9 cellular contexts compared by ENCODE assay signal in genomic region chrX:40082447-40083119, GRCh38. TPM values are rescaled to one million over a fixed set of nuclear protein-coding genes. Genes with fewer than 3 reads are reported as not detected.
DNase-seq lines count a peak whose midpoint lies in the region; ATAC-seq, FAIRE-seq and TF ChIP-seq lines count a peak whose summit lies in the region.
"Had no signal": no experiment of that assay in that cellular context is flagged by ENCODE, and none has a peak within 500 bp of the region (broad histone marks: within the 10 kb centered on the region; RNA-seq: fewer than 3 reads in every experiment).

No MANE protein-coding gene starts in this region.

- H3K79me2 ChIP-seq in PC-3 (ENCODE audit: low read length) (peaks cover 83% of the 10 kb centered on the region), OCI-LY7 (ENCODE audit: insufficient read depth, low read depth, low read length) (peaks cover 70% of the 10 kb centered on the region)

- H3K4me2 ChIP-seq in PC-3 (ENCODE audit: low read length) (peak overlapping the region; percentile 100), OCI-LY7 (ENCODE audit: low read length) (no peak overlapping the region)

- TF ChIP-seq CTCF in PC-3 (conservative IDR thresholded peaks at IDR 0.05; ENCODE audit: low read depth, low read length) (no peak), psoas muscle (IDR thresholded peaks at IDR 0.05) (no peak), OCI-LY7 (conservative IDR thresholded peaks at IDR 0.05; ENCODE audit: low read length) (no peak)

- H3K36me3 ChIP-seq in PC-3 (ENCODE audit: low read depth, low read length) (no peaks in the 10 kb centered on the region), psoas muscle (ENCODE audit: insufficient read depth in 1 of 2, low read depth in 1 of 2) (no peaks in the 10 kb centered on the region), OCI-LY7 (ENCODE audit: insufficient read depth, low read length) (peaks cover 31% of the 10 kb centered on the region)

- WGBS in psoas muscle, 3 donors = 23 to 61% (median 48%) methylated on average over 13 to 15 of the region's 15 CpGs

- H3K9me3 ChIP-seq in PC-3 (ENCODE audit: low read length) = no peaks in the 10 kb centered on the region
- H3K9me3 ChIP-seq in psoas muscle = no peaks in the 10 kb centered on the region
- no peaks in the 10 kb centered on the region for H3K9me3 ChIP-seq in OCI-LY7 (ENCODE audit: low read length)

- no peak for FAIRE-seq in GM19239 (lab: Jason Lieb, UNC)

- peak overlapping the region; percentile 74; the same call in 1 of the 2 replicates for H3K4me3 ChIP-seq in PC-3 (ENCODE audit: low read length)
- peak overlapping the region; percentile 62 for H3K4me3 ChIP-seq in psoas muscle
- H3K4me3 ChIP-seq in OCI-LY7 (ENCODE audit: low read depth, low read length, poor library complexity, severe bottlenecking) = no peak overlapping the region

- BruUV-seq in PC-3 (replicated peaks; lab: Mats Ljungman, UMichigan) = no TSS peak
- BruUV-seq in OCI-LY7 (replicated peaks; lab: Mats Ljungman, UMichigan) = no TSS peak

- H3K9ac ChIP-seq in PC-3 (ENCODE audit: low read length) = no peak overlapping the region

- H4K20me1 ChIP-seq in PC-3 (ENCODE audit: low read length) (peaks cover 10% of the 10 kb centered on the region; the same call in 1 of the 2 replicates), OCI-LY7 (ENCODE audit: insufficient read depth, low read length) (peaks cover 5% of the 10 kb centered on the region; the same call in 1 of the 2 replicates)

- intact Hi-C loops in PC-3 (cut with micrococcal nuclease) (no loop called here), left ventricle myocardium superior (cut with micrococcal nuclease) (no loop called here), psoas muscle (cut with DNase I) (loop anchor here in 1 of 2 donors (5.0 kb wide), 1 partner anchor 175 kb away; no protein-coding TSS in a partner anchor), OCI-LY7 (cut with micrococcal nuclease; ENCODE audit: unreplicated experiment) (no loop called here)

- H3F3A ChIP-seq in PC-3 (ENCODE audit: low read length, unreplicated experiment) = no peaks in the 10 kb centered on the region

- H3K9me2 ChIP-seq in PC-3 (replicated peaks; ENCODE audit: low read length) = no peaks in the 10 kb centered on the region
- no peaks in the 10 kb centered on the region for H3K9me2 ChIP-seq in OCI-LY7 (ENCODE audit: insufficient read depth, low read length)

- no peaks in the 10 kb centered on the region for H3K27me3 ChIP-seq in PC-3 (ENCODE audit: low read length)
- peaks cover 0 to 46% (median 0%) of the 10 kb centered on the region in 3 donors for H3K27me3 ChIP-seq in psoas muscle (ENCODE audit: insufficient read depth in 3 of 3, low read length in 2 of 3)

- DNase-seq in DMS53 treated with DMSO at 0.1 percent for 48 hours (lab: John Stamatoyannopoulos, UW; ENCODE audit: unreplicated experiment) (peak; percentile 33), PC-3 (no peak), left ventricle myocardium superior (peak; percentile 50), psoas muscle (no peak), NAMALWA (ENCODE audit: low spot score) (no peak), OCI-LY7 (ENCODE audit: low spot score) (no peak), SKM-1 treated with dmso at 0.1 percent for 144 hours (lab: John Stamatoyannopoulos, UW; ENCODE audit: unreplicated experiment) (no peak), GM19239 (ENCODE audit: insufficient read length, low spot score) (no peak)
- DNase-seq: NCI-H526 treated with DMSO at 0.1 percent for 48 hours had no signal

- CTCF ChIA-PET in PC-3 (lab: Charles Lee) = no interaction called here
- CTCF ChIA-PET in OCI-LY7 (lab: Charles Lee; ENCODE audit: unreplicated experiment) = interaction anchor here (0.7 kb wide), 1 partner anchor 62 kb away, joined by 5 read pairs; no protein-coding TSS in a partner anchor

- H3K4me1 ChIP-seq in PC-3 (ENCODE audit: insufficient read depth, low read length) (peaks cover 25% of the 10 kb centered on the region), psoas muscle (peaks cover 21% of the 10 kb centered on the region), OCI-LY7 (ENCODE audit: insufficient read depth, low read length, poor library complexity, severe bottlenecking) (peaks cover 36% of the 10 kb centered on the region)

- no peak overlapping the region for H3K27ac ChIP-seq in PC-3 (ENCODE audit: low read length)
- H3K27ac ChIP-seq in psoas muscle = no peak overlapping the region
- H3K27ac ChIP-seq in OCI-LY7 (ENCODE audit: low read depth, low read length, poor library complexity, severe bottlenecking) = no peak overlapping the region

- no peak for ATAC-seq in PC-3
- peak; percentile 48 for ATAC-seq in left ventricle myocardium superior
- ATAC-seq in psoas muscle = peak; percentile 23 to 41 (median 32)

- H2AFZ ChIP-seq in PC-3 (ENCODE audit: low read length) (no peak overlapping the region), OCI-LY7 (ENCODE audit: low read length) (no peak overlapping the region)

- POLR2A ChIA-PET in PC-3 (lab: Charles Lee; ENCODE audit: unreplicated experiment) (no interaction called here), OCI-LY7 (lab: Charles Lee) (interaction anchor here (1.1 kb wide), 1 partner anchor 16 kb away, joined by 4 read pairs; the partner anchor contains the start of gene BCOR)

RNA-seq across cellular contexts. Expression of gene BCOR, which starts 15.2 kb away (rescaled TPM):
- 21.8 and 41.9 TPM in 2 replicates for total RNA-seq in PC-3 (2014; rRNA removed)
- 16.4 TPM for total RNA-seq in left ventricle myocardium superior
- 10 to 100 TPM; 18.3 to 24.3 (median 19.6) TPM for total RNA-seq in psoas muscle
- 10 to 100 TPM in 2 of 3 donors, 1 to 10 TPM in 1; 6.4 to 14.2 (median 10.1) TPM for polyA plus RNA-seq in psoas muscle
- total RNA-seq in OCI-LY7 (2014; rRNA removed; shearing (Covaris generic)) = 55.6 and 64.3 TPM in 2 replicates
- 48.0 and 52.2 TPM in 2 replicates for total RNA-seq in OCI-LY7 (2022)

Comparison
In these comparisons a context has a peak if more than half of its experiments do, and no peak if none do; other contexts are left out.
1. DNase-seq: peak in DMS53 treated with DMSO at 0.1 percent for 48 hours (single experiment) and left ventricle myocardium superior (single experiment); none in PC-3 (single experiment), psoas muscle (0 of 2), NAMALWA (single experiment), OCI-LY7 (single experiment), SKM-1 treated with dmso at 0.1 percent for 144 hours (single experiment) and GM19239 (single experiment).